ENCODE assay signal across 1 cellular context in the genomic region with DNA sequence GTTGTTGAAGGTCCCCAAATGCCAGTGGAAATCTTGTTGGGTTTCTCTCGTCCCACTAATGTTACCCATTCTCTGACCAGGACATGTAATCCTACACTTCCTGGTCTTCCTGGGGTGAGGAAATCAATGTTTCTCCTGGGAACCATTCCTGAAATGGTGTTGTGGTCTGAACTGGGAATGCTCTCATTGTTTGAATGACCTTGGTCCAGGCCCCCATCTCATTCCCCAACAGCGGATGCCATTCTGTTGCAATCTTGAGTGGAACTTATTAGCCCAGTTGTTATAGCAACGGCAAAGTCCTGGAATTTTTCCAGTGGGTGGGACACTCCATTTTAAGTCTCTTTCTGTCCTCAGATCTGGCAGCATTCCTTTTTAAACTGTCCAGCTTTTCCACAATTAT.
TF ChIP-seq lines count a peak whose summit lies in the region.

No MANE protein-coding gene starts in this region.

TF ChIP-seq in HepG2, 621 proteins besides CTCF, POLR2A, EP300 and RAD21 (continued from another document and continues in another):
- TF ChIP-seq, protein P1, sequence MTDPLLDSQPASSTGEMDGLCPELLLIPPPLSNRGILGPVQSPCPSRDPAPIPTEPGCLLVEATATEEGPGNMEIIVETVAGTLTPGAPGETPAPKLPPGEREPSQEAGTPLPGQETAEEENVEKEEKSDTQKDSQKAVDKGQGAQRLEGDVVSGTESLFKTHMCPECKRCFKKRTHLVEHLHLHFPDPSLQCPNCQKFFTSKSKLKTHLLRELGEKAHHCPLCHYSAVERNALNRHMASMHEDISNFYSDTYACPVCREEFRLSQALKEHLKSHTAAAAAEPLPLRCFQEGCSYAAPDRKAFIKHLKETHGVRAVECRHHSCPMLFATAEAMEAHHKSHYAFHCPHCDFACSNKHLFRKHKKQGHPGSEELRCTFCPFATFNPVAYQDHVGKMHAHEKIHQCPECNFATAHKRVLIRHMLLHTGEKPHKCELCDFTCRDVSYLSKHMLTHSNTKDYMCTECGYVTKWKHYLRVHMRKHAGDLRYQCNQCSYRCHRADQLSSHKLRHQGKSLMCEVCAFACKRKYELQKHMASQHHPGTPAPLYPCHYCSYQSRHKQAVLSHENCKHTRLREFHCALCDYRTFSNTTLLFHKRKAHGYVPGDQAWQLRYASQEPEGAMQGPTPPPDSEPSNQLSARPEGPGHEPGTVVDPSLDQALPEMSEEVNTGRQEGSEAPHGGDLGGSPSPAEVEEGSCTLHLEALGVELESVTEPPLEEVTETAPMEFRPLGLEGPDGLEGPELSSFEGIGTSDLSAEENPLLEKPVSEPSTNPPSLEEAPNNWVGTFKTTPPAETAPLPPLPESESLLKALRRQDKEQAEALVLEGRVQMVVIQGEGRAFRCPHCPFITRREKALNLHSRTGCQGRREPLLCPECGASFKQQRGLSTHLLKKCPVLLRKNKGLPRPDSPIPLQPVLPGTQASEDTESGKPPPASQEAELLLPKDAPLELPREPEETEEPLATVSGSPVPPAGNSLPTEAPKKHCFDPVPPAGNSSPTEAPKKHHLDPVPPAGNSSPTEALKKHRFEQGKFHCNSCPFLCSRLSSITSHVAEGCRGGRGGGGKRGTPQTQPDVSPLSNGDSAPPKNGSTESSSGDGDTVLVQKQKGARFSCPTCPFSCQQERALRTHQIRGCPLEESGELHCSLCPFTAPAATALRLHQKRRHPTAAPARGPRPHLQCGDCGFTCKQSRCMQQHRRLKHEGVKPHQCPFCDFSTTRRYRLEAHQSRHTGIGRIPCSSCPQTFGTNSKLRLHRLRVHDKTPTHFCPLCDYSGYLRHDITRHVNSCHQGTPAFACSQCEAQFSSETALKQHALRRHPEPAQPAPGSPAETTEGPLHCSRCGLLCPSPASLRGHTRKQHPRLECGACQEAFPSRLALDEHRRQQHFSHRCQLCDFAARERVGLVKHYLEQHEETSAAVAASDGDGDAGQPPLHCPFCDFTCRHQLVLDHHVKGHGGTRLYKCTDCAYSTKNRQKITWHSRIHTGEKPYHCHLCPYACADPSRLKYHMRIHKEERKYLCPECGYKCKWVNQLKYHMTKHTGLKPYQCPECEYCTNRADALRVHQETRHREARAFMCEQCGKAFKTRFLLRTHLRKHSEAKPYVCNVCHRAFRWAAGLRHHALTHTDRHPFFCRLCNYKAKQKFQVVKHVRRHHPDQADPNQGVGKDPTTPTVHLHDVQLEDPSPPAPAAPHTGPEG (CRISPR knock-in tag; IDR thresholded peaks at IDR 0.05) = no peak
- TF ChIP-seq NFKBIZ (CRISPR knock-in tag; IDR thresholded peaks at IDR 0.05) (no peak), ZBTB7B (CRISPR knock-in tag; IDR thresholded peaks at IDR 0.05) (no peak), ZNF501 (CRISPR knock-in tag; IDR thresholded peaks at IDR 0.05) (no peak), ZNF746 (CRISPR knock-in tag; IDR thresholded peaks at IDR 0.05) (no peak), THAP11 (CRISPR knock-in tag; IDR thresholded peaks at IDR 0.05) (no peak), ZNF121 (CRISPR knock-in tag; IDR thresholded peaks at IDR 0.05) (no peak), PLRG1 (conservative IDR thresholded peaks at IDR 0.05) (no peak), ZFP1 (CRISPR knock-in tag; IDR thresholded peaks at IDR 0.05) (no peak), ZNF207 (IDR thresholded peaks at IDR 0.05; ENCODE audit: borderline replicate concordance) (no peak), ZNF570 (CRISPR knock-in tag; IDR thresholded peaks at IDR 0.05; ENCODE audit: borderline replicate concordance) (no peak), ATAD3A (CRISPR knock-in tag; IDR thresholded peaks at IDR 0.05) (no peak), HMG20A (CRISPR knock-in tag; IDR thresholded peaks at IDR 0.05; ENCODE audit: borderline replicate concordance) (peak; percentile 50; the same call in 1 of the 2 replicates), SRSF1 (optimal IDR thresholded peaks at IDR 0.05; ENCODE audit: low read depth, low read length) (no peak), RCOR2 (CRISPR knock-in tag; IDR thresholded peaks at IDR 0.05) (no peak), BCL6 (CRISPR knock-in tag; IDR thresholded peaks at IDR 0.05) (peak; percentile 60; the same call in 1 of the 2 replicates), ZC3H13 (CRISPR knock-in tag; IDR thresholded peaks at IDR 0.05) (no peak), ZNF780A (CRISPR knock-in tag; IDR thresholded peaks at IDR 0.05) (no peak), RAD51 (IDR thresholded peaks at IDR 0.05; ENCODE audit: borderline replicate concordance) (no peak)
- TF ChIP-seq, protein P2, sequence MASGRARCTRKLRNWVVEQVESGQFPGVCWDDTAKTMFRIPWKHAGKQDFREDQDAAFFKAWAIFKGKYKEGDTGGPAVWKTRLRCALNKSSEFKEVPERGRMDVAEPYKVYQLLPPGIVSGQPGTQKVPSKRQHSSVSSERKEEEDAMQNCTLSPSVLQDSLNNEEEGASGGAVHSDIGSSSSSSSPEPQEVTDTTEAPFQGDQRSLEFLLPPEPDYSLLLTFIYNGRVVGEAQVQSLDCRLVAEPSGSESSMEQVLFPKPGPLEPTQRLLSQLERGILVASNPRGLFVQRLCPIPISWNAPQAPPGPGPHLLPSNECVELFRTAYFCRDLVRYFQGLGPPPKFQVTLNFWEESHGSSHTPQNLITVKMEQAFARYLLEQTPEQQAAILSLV (CRISPR knock-in tag; IDR thresholded peaks at IDR 0.05; ENCODE audit: borderline replicate concordance) = no peak
- TF ChIP-seq, protein P3, sequence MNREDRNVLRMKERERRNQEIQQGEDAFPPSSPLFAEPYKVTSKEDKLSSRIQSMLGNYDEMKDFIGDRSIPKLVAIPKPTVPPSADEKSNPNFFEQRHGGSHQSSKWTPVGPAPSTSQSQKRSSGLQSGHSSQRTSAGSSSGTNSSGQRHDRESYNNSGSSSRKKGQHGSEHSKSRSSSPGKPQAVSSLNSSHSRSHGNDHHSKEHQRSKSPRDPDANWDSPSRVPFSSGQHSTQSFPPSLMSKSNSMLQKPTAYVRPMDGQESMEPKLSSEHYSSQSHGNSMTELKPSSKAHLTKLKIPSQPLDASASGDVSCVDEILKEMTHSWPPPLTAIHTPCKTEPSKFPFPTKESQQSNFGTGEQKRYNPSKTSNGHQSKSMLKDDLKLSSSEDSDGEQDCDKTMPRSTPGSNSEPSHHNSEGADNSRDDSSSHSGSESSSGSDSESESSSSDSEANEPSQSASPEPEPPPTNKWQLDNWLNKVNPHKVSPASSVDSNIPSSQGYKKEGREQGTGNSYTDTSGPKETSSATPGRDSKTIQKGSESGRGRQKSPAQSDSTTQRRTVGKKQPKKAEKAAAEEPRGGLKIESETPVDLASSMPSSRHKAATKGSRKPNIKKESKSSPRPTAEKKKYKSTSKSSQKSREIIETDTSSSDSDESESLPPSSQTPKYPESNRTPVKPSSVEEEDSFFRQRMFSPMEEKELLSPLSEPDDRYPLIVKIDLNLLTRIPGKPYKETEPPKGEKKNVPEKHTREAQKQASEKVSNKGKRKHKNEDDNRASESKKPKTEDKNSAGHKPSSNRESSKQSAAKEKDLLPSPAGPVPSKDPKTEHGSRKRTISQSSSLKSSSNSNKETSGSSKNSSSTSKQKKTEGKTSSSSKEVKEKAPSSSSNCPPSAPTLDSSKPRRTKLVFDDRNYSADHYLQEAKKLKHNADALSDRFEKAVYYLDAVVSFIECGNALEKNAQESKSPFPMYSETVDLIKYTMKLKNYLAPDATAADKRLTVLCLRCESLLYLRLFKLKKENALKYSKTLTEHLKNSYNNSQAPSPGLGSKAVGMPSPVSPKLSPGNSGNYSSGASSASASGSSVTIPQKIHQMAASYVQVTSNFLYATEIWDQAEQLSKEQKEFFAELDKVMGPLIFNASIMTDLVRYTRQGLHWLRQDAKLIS (CRISPR knock-in tag; IDR thresholded peaks at IDR 0.05) = no peak
- TF ChIP-seq, protein P4, sequence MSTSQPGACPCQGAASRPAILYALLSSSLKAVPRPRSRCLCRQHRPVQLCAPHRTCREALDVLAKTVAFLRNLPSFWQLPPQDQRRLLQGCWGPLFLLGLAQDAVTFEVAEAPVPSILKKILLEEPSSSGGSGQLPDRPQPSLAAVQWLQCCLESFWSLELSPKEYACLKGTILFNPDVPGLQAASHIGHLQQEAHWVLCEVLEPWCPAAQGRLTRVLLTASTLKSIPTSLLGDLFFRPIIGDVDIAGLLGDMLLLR (CRISPR knock-in tag; IDR thresholded peaks at IDR 0.05) = no peak
- TF ChIP-seq, protein P5, sequence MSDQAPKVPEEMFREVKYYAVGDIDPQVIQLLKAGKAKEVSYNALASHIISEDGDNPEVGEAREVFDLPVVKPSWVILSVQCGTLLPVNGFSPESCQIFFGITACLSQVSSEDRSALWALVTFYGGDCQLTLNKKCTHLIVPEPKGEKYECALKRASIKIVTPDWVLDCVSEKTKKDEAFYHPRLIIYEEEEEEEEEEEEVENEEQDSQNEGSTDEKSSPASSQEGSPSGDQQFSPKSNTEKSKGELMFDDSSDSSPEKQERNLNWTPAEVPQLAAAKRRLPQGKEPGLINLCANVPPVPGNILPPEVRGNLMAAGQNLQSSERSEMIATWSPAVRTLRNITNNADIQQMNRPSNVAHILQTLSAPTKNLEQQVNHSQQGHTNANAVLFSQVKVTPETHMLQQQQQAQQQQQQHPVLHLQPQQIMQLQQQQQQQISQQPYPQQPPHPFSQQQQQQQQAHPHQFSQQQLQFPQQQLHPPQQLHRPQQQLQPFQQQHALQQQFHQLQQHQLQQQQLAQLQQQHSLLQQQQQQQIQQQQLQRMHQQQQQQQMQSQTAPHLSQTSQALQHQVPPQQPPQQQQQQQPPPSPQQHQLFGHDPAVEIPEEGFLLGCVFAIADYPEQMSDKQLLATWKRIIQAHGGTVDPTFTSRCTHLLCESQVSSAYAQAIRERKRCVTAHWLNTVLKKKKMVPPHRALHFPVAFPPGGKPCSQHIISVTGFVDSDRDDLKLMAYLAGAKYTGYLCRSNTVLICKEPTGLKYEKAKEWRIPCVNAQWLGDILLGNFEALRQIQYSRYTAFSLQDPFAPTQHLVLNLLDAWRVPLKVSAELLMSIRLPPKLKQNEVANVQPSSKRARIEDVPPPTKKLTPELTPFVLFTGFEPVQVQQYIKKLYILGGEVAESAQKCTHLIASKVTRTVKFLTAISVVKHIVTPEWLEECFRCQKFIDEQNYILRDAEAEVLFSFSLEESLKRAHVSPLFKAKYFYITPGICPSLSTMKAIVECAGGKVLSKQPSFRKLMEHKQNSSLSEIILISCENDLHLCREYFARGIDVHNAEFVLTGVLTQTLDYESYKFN (CRISPR knock-in tag; conservative IDR thresholded peaks at IDR 0.05) = peak; percentile 77
- TF ChIP-seq, protein P6, sequence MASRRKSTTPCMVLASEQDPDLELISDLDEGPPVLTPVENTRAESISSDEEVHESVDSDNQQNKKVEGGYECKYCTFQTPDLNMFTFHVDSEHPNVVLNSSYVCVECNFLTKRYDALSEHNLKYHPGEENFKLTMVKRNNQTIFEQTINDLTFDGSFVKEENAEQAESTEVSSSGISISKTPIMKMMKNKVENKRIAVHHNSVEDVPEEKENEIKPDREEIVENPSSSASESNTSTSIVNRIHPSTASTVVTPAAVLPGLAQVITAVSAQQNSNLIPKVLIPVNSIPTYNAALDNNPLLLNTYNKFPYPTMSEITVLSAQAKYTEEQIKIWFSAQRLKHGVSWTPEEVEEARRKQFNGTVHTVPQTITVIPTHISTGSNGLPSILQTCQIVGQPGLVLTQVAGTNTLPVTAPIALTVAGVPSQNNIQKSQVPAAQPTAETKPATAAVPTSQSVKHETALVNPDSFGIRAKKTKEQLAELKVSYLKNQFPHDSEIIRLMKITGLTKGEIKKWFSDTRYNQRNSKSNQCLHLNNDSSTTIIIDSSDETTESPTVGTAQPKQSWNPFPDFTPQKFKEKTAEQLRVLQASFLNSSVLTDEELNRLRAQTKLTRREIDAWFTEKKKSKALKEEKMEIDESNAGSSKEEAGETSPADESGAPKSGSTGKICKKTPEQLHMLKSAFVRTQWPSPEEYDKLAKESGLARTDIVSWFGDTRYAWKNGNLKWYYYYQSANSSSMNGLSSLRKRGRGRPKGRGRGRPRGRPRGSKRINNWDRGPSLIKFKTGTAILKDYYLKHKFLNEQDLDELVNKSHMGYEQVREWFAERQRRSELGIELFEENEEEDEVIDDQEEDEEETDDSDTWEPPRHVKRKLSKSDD (CRISPR knock-in tag; IDR thresholded peaks at IDR 0.05; ENCODE audit: low read depth) = no peak
- TF ChIP-seq, protein P7, sequence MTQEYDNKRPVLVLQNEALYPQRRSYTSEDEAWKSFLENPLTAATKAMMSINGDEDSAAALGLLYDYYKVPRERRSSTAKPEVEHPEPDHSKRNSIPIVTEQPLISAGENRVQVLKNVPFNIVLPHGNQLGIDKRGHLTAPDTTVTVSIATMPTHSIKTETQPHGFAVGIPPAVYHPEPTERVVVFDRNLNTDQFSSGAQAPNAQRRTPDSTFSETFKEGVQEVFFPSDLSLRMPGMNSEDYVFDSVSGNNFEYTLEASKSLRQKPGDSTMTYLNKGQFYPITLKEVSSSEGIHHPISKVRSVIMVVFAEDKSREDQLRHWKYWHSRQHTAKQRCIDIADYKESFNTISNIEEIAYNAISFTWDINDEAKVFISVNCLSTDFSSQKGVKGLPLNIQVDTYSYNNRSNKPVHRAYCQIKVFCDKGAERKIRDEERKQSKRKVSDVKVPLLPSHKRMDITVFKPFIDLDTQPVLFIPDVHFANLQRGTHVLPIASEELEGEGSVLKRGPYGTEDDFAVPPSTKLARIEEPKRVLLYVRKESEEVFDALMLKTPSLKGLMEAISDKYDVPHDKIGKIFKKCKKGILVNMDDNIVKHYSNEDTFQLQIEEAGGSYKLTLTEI (CRISPR knock-in tag; conservative IDR thresholded peaks at IDR 0.05) = no peak
- TF ChIP-seq, protein P8, sequence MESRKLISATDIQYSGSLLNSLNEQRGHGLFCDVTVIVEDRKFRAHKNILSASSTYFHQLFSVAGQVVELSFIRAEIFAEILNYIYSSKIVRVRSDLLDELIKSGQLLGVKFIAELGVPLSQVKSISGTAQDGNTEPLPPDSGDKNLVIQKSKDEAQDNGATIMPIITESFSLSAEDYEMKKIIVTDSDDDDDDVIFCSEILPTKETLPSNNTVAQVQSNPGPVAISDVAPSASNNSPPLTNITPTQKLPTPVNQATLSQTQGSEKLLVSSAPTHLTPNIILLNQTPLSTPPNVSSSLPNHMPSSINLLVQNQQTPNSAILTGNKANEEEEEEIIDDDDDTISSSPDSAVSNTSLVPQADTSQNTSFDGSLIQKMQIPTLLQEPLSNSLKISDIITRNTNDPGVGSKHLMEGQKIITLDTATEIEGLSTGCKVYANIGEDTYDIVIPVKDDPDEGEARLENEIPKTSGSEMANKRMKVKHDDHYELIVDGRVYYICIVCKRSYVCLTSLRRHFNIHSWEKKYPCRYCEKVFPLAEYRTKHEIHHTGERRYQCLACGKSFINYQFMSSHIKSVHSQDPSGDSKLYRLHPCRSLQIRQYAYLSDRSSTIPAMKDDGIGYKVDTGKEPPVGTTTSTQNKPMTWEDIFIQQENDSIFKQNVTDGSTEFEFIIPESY (CRISPR knock-in tag; IDR thresholded peaks at IDR 0.05) = no peak
- TF ChIP-seq, protein P9, sequence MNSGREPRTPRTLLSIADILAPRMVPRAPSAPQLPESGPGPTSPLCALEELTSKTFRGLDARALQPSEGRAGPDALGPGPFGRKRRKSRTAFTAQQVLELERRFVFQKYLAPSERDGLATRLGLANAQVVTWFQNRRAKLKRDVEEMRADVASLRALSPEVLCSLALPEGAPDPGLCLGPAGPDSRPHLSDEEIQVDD (CRISPR knock-in tag; IDR thresholded peaks at IDR 0.05; ENCODE audit: borderline replicate concordance) = no peak
- TF ChIP-seq, protein P10, sequence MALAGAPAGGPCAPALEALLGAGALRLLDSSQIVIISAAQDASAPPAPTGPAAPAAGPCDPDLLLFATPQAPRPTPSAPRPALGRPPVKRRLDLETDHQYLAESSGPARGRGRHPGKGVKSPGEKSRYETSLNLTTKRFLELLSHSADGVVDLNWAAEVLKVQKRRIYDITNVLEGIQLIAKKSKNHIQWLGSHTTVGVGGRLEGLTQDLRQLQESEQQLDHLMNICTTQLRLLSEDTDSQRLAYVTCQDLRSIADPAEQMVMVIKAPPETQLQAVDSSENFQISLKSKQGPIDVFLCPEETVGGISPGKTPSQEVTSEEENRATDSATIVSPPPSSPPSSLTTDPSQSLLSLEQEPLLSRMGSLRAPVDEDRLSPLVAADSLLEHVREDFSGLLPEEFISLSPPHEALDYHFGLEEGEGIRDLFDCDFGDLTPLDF (CRISPR knock-in tag; IDR thresholded peaks at IDR 0.05) = no peak
